ENCODE assay signal across 8 cellular contexts in the genomic region with DNA sequence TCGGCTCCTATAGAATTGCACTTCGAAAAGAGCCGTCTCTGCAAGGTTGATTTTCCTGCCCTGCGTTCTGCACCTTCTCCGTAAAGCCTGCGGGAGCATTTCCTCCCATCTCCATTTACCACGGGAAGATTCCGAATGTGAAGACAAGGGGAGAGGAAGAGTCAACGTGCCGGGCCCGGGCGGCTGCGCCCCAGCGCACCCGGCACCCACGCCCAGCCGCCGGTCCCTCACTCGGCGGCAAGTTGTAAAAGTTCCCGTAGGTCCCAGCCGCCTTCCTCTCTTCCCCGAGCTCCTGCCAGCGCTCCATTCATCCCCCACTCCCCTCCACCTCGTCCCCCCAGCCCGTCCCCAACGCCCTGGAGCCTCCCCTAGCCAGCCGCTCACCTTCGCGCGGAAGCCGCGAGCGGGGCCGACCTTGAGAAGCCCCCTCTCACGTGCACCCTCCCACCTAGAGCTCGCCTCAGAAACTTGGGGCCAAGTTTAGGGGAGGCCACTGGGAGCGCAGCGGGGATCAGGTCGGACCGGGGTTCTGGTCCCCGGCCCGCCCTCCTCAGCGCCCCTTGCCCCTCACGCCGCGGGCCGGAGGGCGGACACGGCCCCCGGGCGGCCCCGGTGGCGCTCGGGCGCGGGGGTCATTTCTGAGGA. TPM values are rescaled to one million over a fixed set of nuclear protein-coding genes. Genes with fewer than 3 reads are reported as not detected.
DNase-seq lines count a peak whose midpoint lies in the region; ATAC-seq and TF ChIP-seq lines count a peak whose summit lies in the region.

No MANE protein-coding gene starts in this region.

- intact Hi-C loops in left cardiac atrium (cut with DNase I) = loop anchor here in 1 of 2 donors (5.0 kb wide), 1 partner anchor 143 kb away; no protein-coding TSS in a partner anchor

- no peaks in the 10 kb centered on the region for H3K9me3 Mint-ChIP-seq in progenitor cell of endocrine pancreas (ENCODE audit: low read depth)

- no peak for TF ChIP-seq CTCF in progenitor cell of endocrine pancreas (IDR thresholded peaks at IDR 0.05; ENCODE audit: unreplicated experiment)

- no peak overlapping the region for H3K27ac Mint-ChIP-seq in progenitor cell of endocrine pancreas

- H3K4me1 ChIP-seq in SJCRH30 = peaks cover 21% of the 10 kb centered on the region

- H3K27me3 Mint-ChIP-seq in progenitor cell of endocrine pancreas = peaks cover 68% of the 10 kb centered on the region

- no peaks in the 10 kb centered on the region for H3K27me3 ChIP-seq in SJCRH30

- peak overlapping the region; percentile 91 for H3K4me3 ChIP-seq in SJCRH30

- peak; percentile 52 for DNase-seq in EL
- DNase-seq in SJCRH30 = peak; percentile 45 to 56
- peak; percentile 32 for DNase-seq in left cardiac atrium
- DNase-seq in progenitor cell of endocrine pancreas (ENCODE audit: low spot score, unreplicated experiment) = peak; percentile 28
- no peak for DNase-seq in NOMO-1 treated with dmso at 0.1 percent for 144 hours (lab: John Stamatoyannopoulos, UW; ENCODE audit: unreplicated experiment)
- no peak for DNase-seq in NCI-H187 treated with DMSO at 0.1 percent for 48 hours (lab: John Stamatoyannopoulos, UW)

- H3K27ac ChIP-seq in SJCRH30 = peak overlapping the region; percentile 95

- H3K36me3 Mint-ChIP-seq in progenitor cell of endocrine pancreas (ENCODE audit: insufficient read depth) = no peaks in the 10 kb centered on the region

- peaks cover 7% of the 10 kb centered on the region for H3K4me1 Mint-ChIP-seq in progenitor cell of endocrine pancreas (ENCODE audit: low read depth)

- H3K4me3 Mint-ChIP-seq in progenitor cell of endocrine pancreas (ENCODE audit: low read depth) = peak overlapping the region; percentile 90

- H3K36me3 ChIP-seq in SJCRH30 = no peaks in the 10 kb centered on the region

- no peaks in the 10 kb centered on the region for H3K9me3 ChIP-seq in SJCRH30 (replicated peaks)

- ATAC-seq in left cardiac atrium (peak; percentile 21 to 23), HG02759 (IDR thresholded peaks at IDR 0.05; ENCODE audit: unreplicated experiment) (no peak), HG03520 (IDR thresholded peaks at IDR 0.05; ENCODE audit: unreplicated experiment) (no peak)

RNA-seq across cellular contexts. Expression of a gene that starts 0.4 kb away (rescaled TPM):
- 13.1 and 16.1 TPM in 2 replicates for total RNA-seq in SJCRH30 (2014; rRNA removed; shearing (Covaris generic))
- 10 to 100 TPM; 55.1 to 100.0 TPM for total RNA-seq in left cardiac atrium
- total RNA-seq in progenitor cell of endocrine pancreas = 1.0 and 1.6 TPM in 2 replicates

Comparison
In these comparisons a context has a peak if more than half of its experiments do, and no peak if none do; other contexts are left out.
1. DNase-seq: peak in EL (single experiment), SJCRH30 (2 of 2), left cardiac atrium (single experiment) and progenitor cell of endocrine pancreas (single experiment); none in NOMO-1 treated with dmso at 0.1 percent for 144 hours (single experiment) and NCI-H187 treated with DMSO at 0.1 percent for 48 hours (single experiment).
2. ATAC-seq: peak in left cardiac atrium (2 of 2); none in HG02759 (single experiment) and HG03520 (single experiment).